ENCODE assay signal across 22 cellular contexts in genomic region chr9:86644315-86645034, GRCh38.
"Had no signal": no experiment of that assay in that cellular context is flagged by ENCODE, and none has a peak within 500 bp of the region (broad histone marks: within the 10 kb centered on the region; RNA-seq: fewer than 3 reads in every experiment).

No MANE protein-coding gene starts in this region.

- H3K4me1 Mint-ChIP-seq: activated CD4-positive, alpha-beta memory T cell treated with anti-CD3 and anti-CD28 coated beads, Interleukin-2, amount 10 ng/mL, durations not matched to agents 7 days and 5 days; activated naive CD8-positive, alpha-beta T cell treated with anti-CD3 and anti-CD28 coated beads, Interleukin-2, amount 50 U/mL, for 24 hours; natural killer cell; T-helper 17 cell had no signal

- H3K4me1 ChIP-seq: left ventricle myocardium inferior, upper lobe of right lung had no signal

- H3K27ac Mint-ChIP-seq: activated CD4-positive, alpha-beta memory T cell treated with anti-CD3 and anti-CD28 coated beads, Interleukin-2, amount 10 ng/mL, durations not matched to agents 7 days and 5 days; activated naive CD8-positive, alpha-beta T cell treated with anti-CD3 and anti-CD28 coated beads, Interleukin-2, amount 50 U/mL, for 24 hours; dendritic cell treated with granulocyte-macrophage colony-stimulating factor and Interleukin-4, amounts not matched to agents 40 ng/mL and 50 ng/mL, for 4 days; natural killer cell; T-helper 17 cell had no signal

- H3K4me3 Mint-ChIP-seq: activated CD4-positive, alpha-beta memory T cell treated with anti-CD3 and anti-CD28 coated beads, Interleukin-2, amount 10 ng/mL, durations not matched to agents 7 days and 5 days; activated naive CD8-positive, alpha-beta T cell treated with anti-CD3 and anti-CD28 coated beads, Interleukin-2, amount 50 U/mL, for 24 hours; dendritic cell treated with granulocyte-macrophage colony-stimulating factor and Interleukin-4, amounts not matched to agents 40 ng/mL and 50 ng/mL, for 4 days; natural killer cell; T-helper 17 cell had no signal

- H3K36me3 ChIP-seq: left ventricle myocardium inferior, thoracic aorta, upper lobe of right lung had no signal

- H3K9me3 ChIP-seq: body of pancreas, left ventricle myocardium inferior, thoracic aorta, upper lobe of right lung had no signal

- H3K36me3 Mint-ChIP-seq: natural killer cell had no signal

- H3K4me3 ChIP-seq: body of pancreas, left ventricle myocardium inferior, thoracic aorta, upper lobe of right lung had no signal

- H3K27ac ChIP-seq: body of pancreas, left ventricle myocardium inferior, thoracic aorta, upper lobe of right lung had no signal

- DNase-seq: activated CD4-positive, alpha-beta memory T cell treated with anti-CD3 and anti-CD28 coated beads, Interleukin-2, amount 10 ng/mL, durations not matched to agents 7 days and 5 days; activated CD4-positive, alpha-beta T cell treated with anti-CD3 and anti-CD28 coated beads for 48 hours; activated CD4-positive, CD25-positive, alpha-beta regulatory T cell; activated effector memory CD4-positive, alpha-beta T cell treated with anti-CD3 and anti-CD28 coated beads, Interleukin-2, amount 50 U/mL, for 16 hours; activated naive CD4-positive, alpha-beta T cell treated with anti-CD3 and anti-CD28 coated beads, Interleukin-2, amount 50 U/mL, for 16 hours; activated naive CD8-positive, alpha-beta T cell treated with anti-CD3 and anti-CD28 coated beads, Interleukin-2, amount 50 U/mL, for 24 hours; body of pancreas; effector CD4-positive, alpha-beta T cell; erythroblast; foreskin melanocyte; kidney glomerular epithelial cell; left ventricle myocardium inferior; midbrain; natural killer cell; occipital lobe; stimulated activated CD4-positive, alpha-beta T cell treated with anti-CD3 and anti-CD28 coated beads, Interleukin-4, amount 100 ng/mL, for 1 hour; stimulated activated naive CD4-positive, alpha-beta T cell; SW 1271; T-helper 17 cell; upper lobe of right lung had no signal

- H3K9me3 Mint-ChIP-seq: activated CD4-positive, alpha-beta memory T cell treated with anti-CD3 and anti-CD28 coated beads, Interleukin-2, amount 10 ng/mL, durations not matched to agents 7 days and 5 days; activated naive CD8-positive, alpha-beta T cell treated with anti-CD3 and anti-CD28 coated beads, Interleukin-2, amount 50 U/mL, for 24 hours; dendritic cell treated with granulocyte-macrophage colony-stimulating factor and Interleukin-4, amounts not matched to agents 40 ng/mL and 50 ng/mL, for 4 days; natural killer cell had no signal

- H3K27me3 Mint-ChIP-seq: activated naive CD8-positive, alpha-beta T cell treated with anti-CD3 and anti-CD28 coated beads, Interleukin-2, amount 50 U/mL, for 24 hours had no signal

- H3K27me3 ChIP-seq: body of pancreas had no signal
